In genomic region chr17:77607606-77608005, GRCh38 we compare ENCODE assay signal across 21 cellular contexts.
"Had no signal": no experiment of that assay in that cellular context is flagged by ENCODE, and none has a peak within 500 bp of the region (broad histone marks: within the 10 kb centered on the region; RNA-seq: fewer than 3 reads in every experiment).

No MANE protein-coding gene starts in this region.

- H3K27ac ChIP-seq: body of pancreas, dorsolateral prefrontal cortex, epithelial cell of prostate, lower lobe of right lung, ovary, right lobe of liver, thyroid gland, uterus had no signal

- H3K27ac Mint-ChIP-seq: activated CD4-positive, alpha-beta memory T cell treated with anti-CD3 and anti-CD28 coated beads for 36 hours; activated naive CD4-positive, alpha-beta T cell treated with anti-CD3 and anti-CD28 coated beads, Interleukin-2, amount 50 U/mL, for 72 hours; mesothelial cell of epicardium; stimulated activated memory B cell treated with anti-CD40 and anti-IgM and Interleukin-4, amounts not matched to agents 10 μg/mL and 1 μg/mL and 100 μg/mL, for 72 hours; T-helper 2 cell treated with Interferon-gamma antibody and Interleukin-4, amounts not matched to agents 5 μg/mL and 100 μg/mL, for 36 hours had no signal

- H3K9me3 ChIP-seq: body of pancreas, lower lobe of right lung, ovary, right lobe of liver, thyroid gland, uterus had no signal

- H3K4me1 Mint-ChIP-seq: neural crest cell had no signal

- H3K36me3 Mint-ChIP-seq: activated CD4-positive, alpha-beta memory T cell treated with anti-CD3 and anti-CD28 coated beads for 36 hours; mesothelial cell of epicardium; stimulated activated memory B cell treated with anti-CD40 and anti-IgM and Interleukin-4, amounts not matched to agents 10 μg/mL and 1 μg/mL and 100 μg/mL, for 72 hours had no signal

- H3K4me3 Mint-ChIP-seq: activated CD4-positive, alpha-beta memory T cell treated with anti-CD3 and anti-CD28 coated beads for 36 hours; activated T-cell treated with anti-CD3 and anti-CD28 coated beads, Interleukin-2, amount 50 U/mL, for 4 hours; mesothelial cell of epicardium; neural crest cell; stimulated activated memory B cell treated with anti-CD40 and anti-IgM and Interleukin-4, amounts not matched to agents 10 μg/mL and 1 μg/mL and 100 μg/mL, for 72 hours; T-helper 2 cell treated with Interferon-gamma antibody and Interleukin-4, amounts not matched to agents 5 μg/mL and 100 μg/mL, for 36 hours had no signal

- H3K4me1 ChIP-seq: body of pancreas, right lobe of liver had no signal

- H3K27me3 Mint-ChIP-seq: activated CD4-positive, alpha-beta memory T cell treated with anti-CD3 and anti-CD28 coated beads for 36 hours; stimulated activated memory B cell treated with anti-CD40 and anti-IgM and Interleukin-4, amounts not matched to agents 10 μg/mL and 1 μg/mL and 100 μg/mL, for 72 hours had no signal

- H3K4me3 ChIP-seq: body of pancreas, dorsolateral prefrontal cortex, lower lobe of right lung, ovary, right lobe of liver, smooth muscle cell, thyroid gland, uterus had no signal

- ATAC-seq: activated naive CD4-positive, alpha-beta T cell treated with anti-CD3 and anti-CD28 coated beads, Interleukin-2, amount 50 U/mL, for 72 hours; activated T-cell treated with anti-CD3 and anti-CD28 coated beads, Interleukin-2, amount 50 U/mL, for 4 hours; body of pancreas; left cardiac atrium; lower lobe of right lung; right lobe of liver; stimulated activated memory B cell treated with anti-CD40 and anti-IgM and Interleukin-4, amounts not matched to agents 10 μg/mL and 1 μg/mL and 100 μg/mL, for 72 hours had no signal

- H3K36me3 ChIP-seq: lower lobe of right lung, ovary, right lobe of liver, thyroid gland, uterus had no signal

- H3K27me3 ChIP-seq: body of pancreas, dorsolateral prefrontal cortex, ovary, right lobe of liver, thyroid gland, uterus had no signal

- H3K9me3 Mint-ChIP-seq: activated CD4-positive, alpha-beta memory T cell treated with anti-CD3 and anti-CD28 coated beads for 36 hours; activated T-cell treated with anti-CD3 and anti-CD28 coated beads, Interleukin-2, amount 50 U/mL, for 4 hours; mesothelial cell of epicardium; neural crest cell; T-helper 2 cell treated with Interferon-gamma antibody and Interleukin-4, amounts not matched to agents 5 μg/mL and 100 μg/mL, for 36 hours had no signal

- DNase-seq: activated CD4-positive, alpha-beta memory T cell treated with anti-CD3 and anti-CD28 coated beads for 36 hours; activated T-cell treated with anti-CD3 and anti-CD28 coated beads, Interleukin-2, amount 50 U/mL, for 4 hours; amniotic stem cell; body of pancreas; caudate nucleus; foreskin fibroblast; left cardiac atrium; lower lobe of right lung; ovary; right lobe of liver; stimulated activated CD4-positive, alpha-beta T cell treated with anti-CD3 and anti-CD28 coated beads, Interleukin-4, amount 100 ng/mL, for 4 hours; thyroid gland; uterus had no signal

- H3K4me2 ChIP-seq: smooth muscle cell had no signal
